ENCODE assay signal across 9 cellular contexts in genomic region chr22:50470491-50470890, GRCh38. TPM values are rescaled to one million over a fixed set of nuclear protein-coding genes. Genes with fewer than 3 reads are reported as not detected.
A peak's percentile ranks its signal among the peaks of the same experiment; 100 is the strongest.
DNase-seq lines count a peak whose midpoint lies in the region; ATAC-seq and TF ChIP-seq lines count a peak whose summit lies in the region.
"Had no signal": no experiment of that assay in that cellular context is flagged by ENCODE, and none has a peak within 500 bp of the region (broad histone marks: within the 10 kb centered on the region; RNA-seq: fewer than 3 reads in every experiment).

No MANE protein-coding gene starts in this region.

- intact Hi-C loops in breast epithelium (cut with DNase I; ENCODE audit: low total_unique reads), result no loop called here

- H3K27me3 ChIP-seq in GM06990 (replicated peaks; ENCODE audit: control insufficient read depth, insufficient read depth, low read length), result no peaks in the 10 kb centered on the region
- no peaks in the 10 kb centered on the region for H3K27me3 ChIP-seq in breast epithelium
- H3K27me3 ChIP-seq in neural progenitor cell, result no peaks in the 10 kb centered on the region

- no peaks in the 10 kb centered on the region for H3K9me3 ChIP-seq in KOPT-K1 (ENCODE audit: insufficient read depth, low read length, poor library complexity, severe bottlenecking)
- no peaks in the 10 kb centered on the region for H3K9me3 ChIP-seq in breast epithelium
- no peaks in the 10 kb centered on the region for H3K9me3 ChIP-seq in neural progenitor cell (ENCODE audit: low read depth)

- peaks cover 6% of the 10 kb centered on the region for H3K36me3 Mint-ChIP-seq in neural progenitor cell

- peaks cover 77% of the 10 kb centered on the region for H4K20me1 ChIP-seq in neural progenitor cell (ENCODE audit: low read depth)

- no peaks in the 10 kb centered on the region for H3K9me3 Mint-ChIP-seq in neural progenitor cell
- H3K9me3 Mint-ChIP-seq: nephron progenitor cell had no signal

- H3K36me3 ChIP-seq in GM06990 (ENCODE audit: control insufficient read depth, insufficient read depth, low read length), result peaks cover 23% of the 10 kb centered on the region
- H3K36me3 ChIP-seq in KOPT-K1 (ENCODE audit: insufficient read depth, low read length), result peaks cover 21% of the 10 kb centered on the region
- no peaks in the 10 kb centered on the region for H3K36me3 ChIP-seq in breast epithelium
- H3K36me3 ChIP-seq in neural progenitor cell, result no peaks in the 10 kb centered on the region

- no peak overlapping the region for H3K4me2 ChIP-seq in neural progenitor cell

- H3K4me3 Mint-ChIP-seq in neural progenitor cell, result no peak overlapping the region
- H3K4me3 Mint-ChIP-seq: nephron progenitor cell had no signal

- H3K27ac Mint-ChIP-seq in neural progenitor cell, result peak overlapping the region; percentile 37
- H3K27ac Mint-ChIP-seq: nephron progenitor cell had no signal

- DNase-seq in GM06990 (ENCODE audit: extremely low read depth, insufficient read length), result peak; percentile 68
- DNase-seq in breast epithelium (ENCODE audit: low spot score in 2 of 2), result no peak
- DNase-seq in neural progenitor cell (ENCODE audit: low spot score), result no peak
- DNase-seq in A172 (ENCODE audit: low spot score), result no peak
- DNase-seq in DMS79 (lab: John Stamatoyannopoulos, UW), result no peak
- no peak for DNase-seq in DMS53 treated with DMSO at 0.1 percent for 48 hours (lab: John Stamatoyannopoulos, UW; ENCODE audit: unreplicated experiment)
- DNase-seq: nephron progenitor cell had no signal

- peaks cover 16 to 45% of the 10 kb centered on the region in 2 donors for H3K4me1 ChIP-seq in breast epithelium
- peaks cover 14% of the 10 kb centered on the region for H3K4me1 ChIP-seq in neural progenitor cell

- peak overlapping the region; percentile 96 for H3K27ac ChIP-seq in KOPT-K1 (ENCODE audit: low read depth, low read length, poor library complexity, severe bottlenecking)
- H3K27ac ChIP-seq in breast epithelium, result peak overlapping the region; percentile 15 to 29
- no peak overlapping the region for H3K27ac ChIP-seq in neural progenitor cell

- H3K27me3 Mint-ChIP-seq in neural progenitor cell (ENCODE audit: insufficient read depth, low read depth), result peaks cover 1% of the 10 kb centered on the region

- H3K4me1 Mint-ChIP-seq in neural progenitor cell, result peaks cover 19% of the 10 kb centered on the region

- H2AFZ ChIP-seq in neural progenitor cell (replicated peaks), result no peak overlapping the region

- no peaks in the 10 kb centered on the region for H3F3A ChIP-seq in neural progenitor cell (ENCODE audit: low read depth)

- TF ChIP-seq CTCF in GM06990 (IDR thresholded peaks at IDR 0.05; ENCODE audit: insufficient read depth, low read length, poor library complexity, severe bottlenecking) (no peak), breast epithelium (IDR thresholded peaks at IDR 0.05) (no peak), neural progenitor cell (IDR thresholded peaks at IDR 0.05) (no peak)

- no peak for ATAC-seq in HG03521 (IDR thresholded peaks at IDR 0.05; ENCODE audit: unreplicated experiment)

- H3K4me3 ChIP-seq in GM06990 (replicated peaks; ENCODE audit: low read depth, low read length) (peak overlapping the region; percentile 42), breast epithelium (peak overlapping the region in 1 of 3 donors; percentile 41), neural progenitor cell (no peak overlapping the region)

- no peak overlapping the region for H3K9ac ChIP-seq in neural progenitor cell

- no peak for TF ChIP-seq POLR2A in breast epithelium (IDR thresholded peaks at IDR 0.05)

- peaks cover 65% of the 10 kb centered on the region for H3K79me2 ChIP-seq in neural progenitor cell (ENCODE audit: low read depth)

RNA-seq across cellular contexts. Expression of gene SBF1, which starts 4.3 kb away (rescaled TPM):
- total RNA-seq in breast epithelium (10 to 100 TPM; 30.6 to 33.1 (median 30.6) TPM), neural progenitor cell (ENCODE audit: low replicate concordance) (25.8 and 65.8 TPM in 2 replicates)
- total RNA-seq in A172 (2014; rRNA removed; shearing (Covaris generic)), result 43.0 and 48.2 TPM in 2 replicates

RNA-seq across cellular contexts. Expression of gene ADM2, which starts 10.9 kb away (rescaled TPM):
- total RNA-seq in breast epithelium (under 1 TPM in 2 of 3 donors, not detected in 1; 0.59 to 0.98 TPM), neural progenitor cell (ENCODE audit: low replicate concordance) (0.13 and 2.6 TPM in 2 replicates)
- total RNA-seq in A172 (2014; rRNA removed; shearing (Covaris generic)), result not detected in 2 replicates

RNA-seq across cellular contexts. Expression of gene MIOX, which starts 16.2 kb away (rescaled TPM):
- not detected for total RNA-seq in breast epithelium
- not detected in 2 replicates for total RNA-seq in neural progenitor cell (ENCODE audit: low replicate concordance)
- total RNA-seq in A172 (2014; rRNA removed; shearing (Covaris generic)), result not detected in 2 replicates

RNA-seq across cellular contexts. Expression of gene LMF2, which starts 37.0 kb away (rescaled TPM):
- total RNA-seq in breast epithelium, result 10 to 100 TPM; 35.7 to 54.9 (median 39.5) TPM
- total RNA-seq in neural progenitor cell (ENCODE audit: low replicate concordance), result 7.1 and 38.2 TPM in 2 replicates
- total RNA-seq in A172 (2014; rRNA removed; shearing (Covaris generic)), result 21.3 and 28.7 TPM in 2 replicates

RNA-seq across cellular contexts. Expression of gene NCAPH2, which starts 37.5 kb away (rescaled TPM):
- total RNA-seq in breast epithelium (10 to 100 TPM; 25.9 to 48.2 (median 43.0) TPM), neural progenitor cell (ENCODE audit: low replicate concordance) (41.2 and 64.4 TPM in 2 replicates)
- 51.8 and 55.6 TPM in 2 replicates for total RNA-seq in A172 (2014; rRNA removed; shearing (Covaris generic))
